In genomic region chr7:27213150-27213903, GRCh38 we compare ENCODE assay signal across 1 cellular context.
A peak's percentile ranks its signal among the peaks of the same experiment; 100 is the strongest.
TF ChIP-seq lines count a peak whose summit lies in the region.

No MANE protein-coding gene starts in this region.

TF ChIP-seq in H1, 55 proteins besides CTCF, POLR2A, EP300 and RAD21:
- TF ChIP-seq RNF2 (IDR thresholded peaks at IDR 0.05; ENCODE audit: borderline replicate concordance, low read depth, low read length, missing control alignments, poor library complexity, severe bottlenecking) (peak; percentile 86), SAP30 (IDR thresholded peaks at IDR 0.05; ENCODE audit: insufficient read depth, insufficient replicate concordance, low read length) (no peak), SUZ12 (IDR thresholded peaks at IDR 0.05; ENCODE audit: low read length) (peak; percentile 94), ATF3 (IDR thresholded peaks at IDR 0.05; ENCODE audit: insufficient read depth, low read depth, low read length) (no peak), POU5F1 (IDR thresholded peaks at IDR 0.05; ENCODE audit: low read depth, low read length) (no peak), NANOG (IDR thresholded peaks at IDR 0.05; ENCODE audit: insufficient read depth, low read depth, low read length, poor library complexity, severe bottlenecking) (no peak), CREB1 (IDR thresholded peaks at IDR 0.05) (0 out of 2 replicates have a peak, but pooled peaks have one; percentile 16), RBBP5 (IDR thresholded peaks at IDR 0.05; ENCODE audit: borderline replicate concordance, low read depth, low read length) (no peak), YY1 (IDR thresholded peaks at IDR 0.05; ENCODE audit: low read depth, low read length) (no peak), SP2 (IDR thresholded peaks at IDR 0.05; ENCODE audit: low read length) (no peak), CHD2 (IDR thresholded peaks at IDR 0.05; ENCODE audit: low read length) (no peak), BRCA1 (IDR thresholded peaks at IDR 0.05; ENCODE audit: low read depth, low read length) (no peak), JUN (IDR thresholded peaks at IDR 0.05; ENCODE audit: low read depth, low read length) (no peak), SP4 (IDR thresholded peaks at IDR 0.05; ENCODE audit: low read length) (no peak), EZH2 (IDR thresholded peaks at IDR 0.05; ENCODE audit: low read depth, low read length, severe bottlenecking) (peak; percentile 97), CBX8 (IDR thresholded peaks at IDR 0.05; ENCODE audit: borderline replicate concordance, low read depth, low read length) (no peak; the same call in 1 of the 2 replicates), CTBP2 (IDR thresholded peaks at IDR 0.05; ENCODE audit: borderline replicate concordance, insufficient read depth, insufficient read length, low read length) (peak; percentile 24), KDM1A (IDR thresholded peaks at IDR 0.05; ENCODE audit: borderline replicate concordance, low read length) (no peak)
- TF ChIP-seq, protein P1, sequence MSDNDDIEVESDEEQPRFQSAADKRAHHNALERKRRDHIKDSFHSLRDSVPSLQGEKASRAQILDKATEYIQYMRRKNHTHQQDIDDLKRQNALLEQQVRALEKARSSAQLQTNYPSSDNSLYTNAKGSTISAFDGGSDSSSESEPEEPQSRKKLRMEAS (IDR thresholded peaks at IDR 0.05) = 0 out of 2 replicates have a peak, but pooled peaks have one; percentile 39
